ENCODE assay signal across 2 cellular contexts in the genomic region with DNA sequence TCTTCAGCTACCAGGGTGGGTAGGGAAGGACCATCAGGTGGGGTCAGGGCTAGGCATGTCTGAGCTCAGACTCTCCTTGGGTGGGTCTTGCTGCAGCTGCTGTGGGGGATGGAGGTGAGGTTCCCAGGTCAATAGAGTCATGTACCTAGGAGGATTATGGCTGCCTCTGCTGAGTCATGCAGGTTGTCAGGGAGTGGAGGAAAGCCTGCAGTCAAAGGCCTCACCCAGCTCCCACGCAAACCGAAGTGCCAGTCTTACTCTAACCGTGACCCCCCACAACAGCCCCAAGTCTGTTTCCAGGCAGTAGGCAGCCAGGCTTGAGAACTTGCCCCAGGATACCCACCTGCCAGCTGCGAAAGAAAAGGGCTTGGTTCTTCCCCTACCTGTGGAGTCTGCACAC.
TF ChIP-seq lines count a peak whose summit lies in the region.

No MANE protein-coding gene starts in this region.

TF ChIP-seq in GM23338, 12 proteins besides CTCF, POLR2A, EP300 and RAD21 (continues in another document):
- no peak for TF ChIP-seq STAT1 (IDR thresholded peaks at IDR 0.05; ENCODE audit: unreplicated experiment)
- no peak for TF ChIP-seq EZH2 (IDR thresholded peaks at IDR 0.05; ENCODE audit: low read depth, unreplicated experiment)
- TF ChIP-seq EZH2phosphoT487 (IDR thresholded peaks at IDR 0.05; ENCODE audit: unreplicated experiment): no peak
- TF ChIP-seq, protein P1, sequence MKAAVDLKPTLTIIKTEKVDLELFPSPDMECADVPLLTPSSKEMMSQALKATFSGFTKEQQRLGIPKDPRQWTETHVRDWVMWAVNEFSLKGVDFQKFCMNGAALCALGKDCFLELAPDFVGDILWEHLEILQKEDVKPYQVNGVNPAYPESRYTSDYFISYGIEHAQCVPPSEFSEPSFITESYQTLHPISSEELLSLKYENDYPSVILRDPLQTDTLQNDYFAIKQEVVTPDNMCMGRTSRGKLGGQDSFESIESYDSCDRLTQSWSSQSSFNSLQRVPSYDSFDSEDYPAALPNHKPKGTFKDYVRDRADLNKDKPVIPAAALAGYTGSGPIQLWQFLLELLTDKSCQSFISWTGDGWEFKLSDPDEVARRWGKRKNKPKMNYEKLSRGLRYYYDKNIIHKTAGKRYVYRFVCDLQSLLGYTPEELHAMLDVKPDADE (IDR thresholded peaks at IDR 0.05): no peak
- TF ChIP-seq ZNF331 (CRISPR knock-in tag; IDR thresholded peaks at IDR 0.05; ENCODE audit: low read depth): no peak
- no peak for TF ChIP-seq ZNF114 (CRISPR knock-in tag; IDR thresholded peaks at IDR 0.05)
- TF ChIP-seq CREB1 (CRISPR knock-in tag; IDR thresholded peaks at IDR 0.05; ENCODE audit: low read depth): no peak
- no peak for TF ChIP-seq POLR2AphosphoS5 (IDR thresholded peaks at IDR 0.05; ENCODE audit: low read depth)
- no peak for TF ChIP-seq NANOG (IDR thresholded peaks at IDR 0.05; ENCODE audit: borderline replicate concordance)
- TF ChIP-seq JUNB (IDR thresholded peaks at IDR 0.05; ENCODE audit: unreplicated experiment): no peak
- TF ChIP-seq, protein P2, sequence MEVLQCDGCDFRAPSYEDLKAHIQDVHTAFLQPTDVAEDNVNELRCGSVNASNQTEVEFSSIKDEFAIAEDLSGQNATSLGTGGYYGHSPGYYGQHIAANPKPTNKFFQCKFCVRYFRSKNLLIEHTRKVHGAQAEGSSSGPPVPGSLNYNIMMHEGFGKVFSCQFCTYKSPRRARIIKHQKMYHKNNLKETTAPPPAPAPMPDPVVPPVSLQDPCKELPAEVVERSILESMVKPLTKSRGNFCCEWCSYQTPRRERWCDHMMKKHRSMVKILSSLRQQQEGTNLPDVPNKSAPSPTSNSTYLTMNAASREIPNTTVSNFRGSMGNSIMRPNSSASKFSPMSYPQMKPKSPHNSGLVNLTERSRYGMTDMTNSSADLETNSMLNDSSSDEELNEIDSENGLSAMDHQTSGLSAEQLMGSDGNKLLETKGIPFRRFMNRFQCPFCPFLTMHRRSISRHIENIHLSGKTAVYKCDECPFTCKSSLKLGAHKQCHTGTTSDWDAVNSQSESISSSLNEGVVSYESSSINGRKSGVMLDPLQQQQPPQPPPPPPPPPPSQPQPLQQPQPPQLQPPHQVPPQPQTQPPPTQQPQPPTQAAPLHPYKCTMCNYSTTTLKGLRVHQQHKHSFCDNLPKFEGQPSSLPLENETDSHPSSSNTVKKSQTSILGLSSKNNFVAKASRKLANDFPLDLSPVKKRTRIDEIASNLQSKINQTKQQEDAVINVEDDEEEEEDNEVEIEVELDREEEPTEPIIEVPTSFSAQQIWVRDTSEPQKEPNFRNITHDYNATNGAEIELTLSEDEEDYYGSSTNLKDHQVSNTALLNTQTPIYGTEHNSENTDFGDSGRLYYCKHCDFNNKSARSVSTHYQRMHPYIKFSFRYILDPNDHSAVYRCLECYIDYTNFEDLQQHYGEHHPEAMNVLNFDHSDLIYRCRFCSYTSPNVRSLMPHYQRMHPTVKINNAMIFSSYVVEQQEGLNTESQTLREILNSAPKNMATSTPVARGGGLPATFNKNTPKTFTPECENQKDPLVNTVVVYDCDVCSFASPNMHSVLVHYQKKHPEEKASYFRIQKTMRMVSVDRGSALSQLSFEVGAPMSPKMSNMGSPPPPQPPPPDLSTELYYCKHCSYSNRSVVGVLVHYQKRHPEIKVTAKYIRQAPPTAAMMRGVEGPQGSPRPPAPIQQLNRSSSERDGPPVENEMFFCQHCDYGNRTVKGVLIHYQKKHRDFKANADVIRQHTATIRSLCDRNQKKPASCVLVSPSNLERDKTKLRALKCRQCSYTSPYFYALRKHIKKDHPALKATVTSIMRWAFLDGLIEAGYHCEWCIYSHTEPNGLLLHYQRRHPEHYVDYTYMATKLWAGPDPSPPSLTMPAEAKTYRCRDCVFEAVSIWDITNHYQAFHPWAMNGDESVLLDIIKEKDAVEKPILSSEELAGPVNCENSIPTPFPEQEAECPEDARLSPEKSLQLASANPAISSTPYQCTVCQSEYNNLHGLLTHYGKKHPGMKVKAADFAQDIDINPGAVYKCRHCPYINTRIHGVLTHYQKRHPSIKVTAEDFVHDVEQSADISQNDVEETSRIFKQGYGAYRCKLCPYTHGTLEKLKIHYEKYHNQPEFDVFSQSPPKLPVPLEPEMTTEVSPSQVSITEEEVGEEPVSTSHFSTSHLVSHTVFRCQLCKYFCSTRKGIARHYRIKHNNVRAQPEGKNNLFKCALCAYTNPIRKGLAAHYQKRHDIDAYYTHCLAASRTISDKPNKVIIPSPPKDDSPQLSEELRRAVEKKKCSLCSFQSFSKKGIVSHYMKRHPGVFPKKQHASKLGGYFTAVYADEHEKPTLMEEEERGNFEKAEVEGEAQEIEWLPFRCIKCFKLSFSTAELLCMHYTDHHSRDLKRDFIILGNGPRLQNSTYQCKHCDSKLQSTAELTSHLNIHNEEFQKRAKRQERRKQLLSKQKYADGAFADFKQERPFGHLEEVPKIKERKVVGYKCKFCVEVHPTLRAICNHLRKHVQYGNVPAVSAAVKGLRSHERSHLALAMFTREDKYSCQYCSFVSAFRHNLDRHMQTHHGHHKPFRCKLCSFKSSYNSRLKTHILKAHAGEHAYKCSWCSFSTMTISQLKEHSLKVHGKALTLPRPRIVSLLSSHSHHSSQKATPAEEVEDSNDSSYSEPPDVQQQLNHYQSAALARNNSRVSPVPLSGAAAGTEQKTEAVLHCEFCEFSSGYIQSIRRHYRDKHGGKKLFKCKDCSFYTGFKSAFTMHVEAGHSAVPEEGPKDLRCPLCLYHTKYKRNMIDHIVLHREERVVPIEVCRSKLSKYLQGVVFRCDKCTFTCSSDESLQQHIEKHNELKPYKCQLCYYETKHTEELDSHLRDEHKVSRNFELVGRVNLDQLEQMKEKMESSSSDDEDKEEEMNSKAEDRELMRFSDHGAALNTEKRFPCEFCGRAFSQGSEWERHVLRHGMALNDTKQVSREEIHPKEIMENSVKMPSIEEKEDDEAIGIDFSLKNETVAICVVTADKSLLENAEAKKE (CRISPR knock-in tag; IDR thresholded peaks at IDR 0.05): no peak

TF ChIP-seq in K562, 482 proteins besides CTCF, POLR2A, EP300 and RAD21:
- TF ChIP-seq NEUROD1 (IDR thresholded peaks at IDR 0.05; ENCODE audit: borderline replicate concordance, low read depth, low read length, partially characterized antibody) (no peak), ZNF232 (CRISPR knock-in tag; IDR thresholded peaks at IDR 0.05) (no peak), ZNF316 (IDR thresholded peaks at IDR 0.05) (0 out of 2 replicates have a peak, but pooled peaks have one; percentile 7), ATF6 (CRISPR knock-in tag; IDR thresholded peaks at IDR 0.05) (no peak), NFE2 (IDR thresholded peaks at IDR 0.05; ENCODE audit: low read depth) (peak; percentile 53), ZMIZ1 (IDR thresholded peaks at IDR 0.05; ENCODE audit: low read depth in 2 of 2, low read length in 2 of 2) (no peak)
- TF ChIP-seq, protein P3, sequence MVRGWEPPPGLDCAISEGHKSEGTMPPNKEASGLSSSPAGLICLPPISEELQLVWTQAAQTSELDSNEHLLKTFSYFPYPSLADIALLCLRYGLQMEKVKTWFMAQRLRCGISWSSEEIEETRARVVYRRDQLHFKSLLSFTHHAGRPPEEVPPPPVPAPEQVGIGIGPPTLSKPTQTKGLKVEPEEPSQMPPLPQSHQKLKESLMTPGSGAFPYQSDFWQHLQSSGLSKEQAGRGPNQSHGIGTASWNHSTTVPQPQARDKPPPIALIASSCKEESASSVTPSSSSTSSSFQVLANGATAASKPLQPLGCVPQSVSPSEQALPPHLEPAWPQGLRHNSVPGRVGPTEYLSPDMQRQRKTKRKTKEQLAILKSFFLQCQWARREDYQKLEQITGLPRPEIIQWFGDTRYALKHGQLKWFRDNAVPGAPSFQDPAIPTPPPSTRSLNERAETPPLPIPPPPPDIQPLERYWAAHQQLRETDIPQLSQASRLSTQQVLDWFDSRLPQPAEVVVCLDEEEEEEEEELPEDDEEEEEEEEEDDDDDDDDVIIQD (CRISPR knock-in tag; IDR thresholded peaks at IDR 0.05): no peak
